ENCODE assay signal across 13 cellular contexts in genomic region chr11:111697910-111698309, GRCh38.
DNase-seq lines count a peak whose midpoint lies in the region; ATAC-seq lines count a peak whose summit lies in the region.
"Had no signal": no experiment of that assay in that cellular context is flagged by ENCODE, and none has a peak within 500 bp of the region (broad histone marks: within the 10 kb centered on the region; RNA-seq: fewer than 3 reads in every experiment).

No MANE protein-coding gene starts in this region.

- in situ Hi-C loops in ACHN (cut with HindIII; ENCODE audit: low pct_ligation_motif_present, low pct_unique_long_range_greater_than_20kb, low sequenced_read_pairs), result no loop called here

- DNase-seq in left kidney (ENCODE audit: low read depth, low spot score), result peak; percentile 3
- no peak for DNase-seq in NCI-H128 (lab: John Stamatoyannopoulos, UW; ENCODE audit: unreplicated experiment)
- no peak for DNase-seq in ACHN
- no peak for DNase-seq in SHP77 treated with DMSO at 0.1 percent for 48 hours (lab: John Stamatoyannopoulos, UW)
- DNase-seq in A172 (ENCODE audit: low spot score), result no peak
- DNase-seq: activated CD4-positive, alpha-beta T cell treated with anti-CD3 and anti-CD28 coated beads, Interleukin-2, amount 50 U/mL, for 48 hours; mesendoderm; stimulated activated CD4-positive, alpha-beta T cell treated with anti-CD3 and anti-CD28 coated beads, Interleukin-1b, Interleukin-23, amount 100 ng/mL, for 48 hours; stimulated activated naive CD4-positive, alpha-beta T cell treated with Interleukin-2 at 50 U/mL for 16 hours; T-helper 1 cell had no signal

- ATAC-seq in GM18517 (IDR thresholded peaks at IDR 0.05; ENCODE audit: unreplicated experiment) (peak; percentile 67), GM21619 (IDR thresholded peaks at IDR 0.05; ENCODE audit: unreplicated experiment) (peak; percentile 59), HG03196 (IDR thresholded peaks at IDR 0.05; ENCODE audit: unreplicated experiment) (peak; percentile 65)
